8 cellular contexts compared by ENCODE assay signal in the genomic region with DNA sequence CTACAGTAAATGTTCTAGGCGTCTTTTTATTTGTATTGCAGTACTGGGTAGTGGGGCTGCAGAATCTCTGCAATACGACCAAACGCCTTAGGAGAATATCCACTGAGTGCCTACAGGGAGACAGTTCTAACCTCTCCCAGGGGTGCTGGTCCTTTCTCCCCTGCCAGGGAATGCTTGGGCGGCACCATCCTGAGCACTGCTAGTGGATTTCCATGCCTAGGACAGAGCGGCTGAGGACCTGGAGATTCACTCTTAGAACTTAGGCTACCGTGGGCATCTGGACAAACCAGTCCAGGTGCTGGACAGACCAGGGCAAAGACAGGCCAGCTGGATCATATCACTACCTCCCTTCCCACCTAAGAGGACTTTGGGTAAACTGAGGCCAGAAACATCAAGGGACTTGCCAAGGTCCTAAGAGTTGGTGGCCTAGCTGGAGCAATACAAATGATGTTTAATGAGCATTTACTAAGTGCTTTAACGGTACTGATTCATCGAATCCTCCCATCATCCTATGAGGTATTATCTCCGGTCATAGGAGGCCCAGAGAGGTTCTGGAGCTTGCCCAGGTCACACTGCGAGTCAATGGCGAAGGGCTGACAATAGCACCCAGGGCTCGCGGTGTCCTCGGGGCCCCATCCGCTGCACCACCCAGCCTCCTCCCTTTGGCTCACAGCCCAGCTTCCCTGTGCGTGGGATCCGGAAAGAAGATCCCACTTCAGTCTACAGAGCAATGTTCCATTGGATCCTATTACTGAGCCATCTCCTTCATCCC. TPM values are rescaled to one million over a fixed set of nuclear protein-coding genes. Genes with fewer than 3 reads are reported as not detected.
DNase-seq lines count a peak whose midpoint lies in the region; ATAC-seq and TF ChIP-seq lines count a peak whose summit lies in the region.

No MANE protein-coding gene starts in this region.

- TF ChIP-seq CTCF in KMS-11 (conservative IDR thresholded peaks at IDR 0.05; ENCODE audit: low read depth, low read length) (no peak), ascending aorta (IDR thresholded peaks at IDR 0.05) (no peak)

- H3K27me3 ChIP-seq in KMS-11 (ENCODE audit: insufficient read depth, low read depth) (no peaks in the 10 kb centered on the region), ascending aorta (no peaks in the 10 kb centered on the region), iPS-15b (ENCODE audit: control insufficient read depth, insufficient read depth, low read length) (no peaks in the 10 kb centered on the region)

- H3K27ac ChIP-seq in KMS-11: no peak overlapping the region
- peak overlapping the region in 1 of 2 donors; percentile 64 for H3K27ac ChIP-seq in ascending aorta

- H3K36me3 ChIP-seq in KMS-11 (ENCODE audit: insufficient read depth): no peaks in the 10 kb centered on the region
- peaks cover 0 to 3% of the 10 kb centered on the region in 2 donors for H3K36me3 ChIP-seq in ascending aorta
- peaks cover 11% of the 10 kb centered on the region for H3K36me3 ChIP-seq in iPS-15b (ENCODE audit: control insufficient read depth, insufficient read depth, low read length)

- peak overlapping the region; percentile 95 for H2AFZ ChIP-seq in KMS-11 (ENCODE audit: low read depth)

- ATAC-seq in GM19397 (IDR thresholded peaks at IDR 0.05; ENCODE audit: unreplicated experiment): no peak

- H3K9me3 ChIP-seq in ascending aorta (no peaks in the 10 kb centered on the region), iPS-15b (ENCODE audit: control insufficient read depth, insufficient read depth, low read length) (peaks cover 4% of the 10 kb centered on the region)

- H3K4me3 ChIP-seq in KMS-11 (IDR thresholded peaks at IDR 0.05; ENCODE audit: insufficient read depth, low read depth, low read length) (no peak overlapping the region), ascending aorta (peak overlapping the region; percentile 66 to 68), iPS-15b (ENCODE audit: low read depth, low read length) (peak overlapping the region; percentile 80)

- peak; percentile 77 for DNase-seq in NCI-H2196 (lab: John Stamatoyannopoulos, UW; ENCODE audit: unreplicated experiment)
- no peak for DNase-seq in NCI-H2196 treated with DMSO at 0.1 percent for 48 hours (lab: John Stamatoyannopoulos, UW; ENCODE audit: unreplicated experiment)
- peak in 1 of 2 donors; percentile 58 for DNase-seq in ascending aorta (ENCODE audit: low spot score in 2 of 2)
- DNase-seq in stimulated activated CD8-positive, alpha-beta memory T cell treated with anti-CD3 and anti-CD28 coated beads, Interleukin-4, amount 100 ng/mL, for 48 hours: peak; percentile 17
- DNase-seq in D341Med (ENCODE audit: low spot score): no peak

- no peaks in the 10 kb centered on the region for H4K20me1 ChIP-seq in KMS-11 (ENCODE audit: insufficient read depth)

- intact Hi-C loops in ascending aorta (cut with DNase I): no loop called here

- no peaks in the 10 kb centered on the region for H3K79me2 ChIP-seq in KMS-11 (ENCODE audit: insufficient read depth, low read depth)

- H3K4me1 ChIP-seq in KMS-11 (ENCODE audit: low read depth, poor library complexity, severe bottlenecking) (no peaks in the 10 kb centered on the region), ascending aorta (no peaks in the 10 kb centered on the region), iPS-15b (ENCODE audit: control insufficient read depth, insufficient read depth, low read length) (peaks cover 2% of the 10 kb centered on the region)

- H3K4me2 ChIP-seq in KMS-11: peak overlapping the region; percentile 55

- peak overlapping the region; percentile 33; the same call in 1 of the 2 replicates for H3K9ac ChIP-seq in KMS-11
- H3K9ac ChIP-seq in iPS-15b (ENCODE audit: low read depth, low read length): peak overlapping the region; percentile 12

RNA-seq across cellular contexts. Expression of gene TMEM44, which starts 0.8 kb away (rescaled TPM):
- total RNA-seq in ascending aorta: 2.6 TPM

RNA-seq across cellular contexts. Expression of gene LSG1, which starts 39.6 kb away (rescaled TPM):
- total RNA-seq in ascending aorta: 9.4 TPM

RNA-seq across cellular contexts. Expression of gene FAM43A, which starts 53.3 kb away (rescaled TPM):
- 53.9 TPM for total RNA-seq in ascending aorta

Comparison
In these comparisons a context has a peak if more than half of its experiments do, and no peak if none do; other contexts are left out.
1. DNase-seq: peak in NCI-H2196 (single experiment) and stimulated activated CD8-positive, alpha-beta memory T cell treated with anti-CD3 and anti-CD28 coated beads, Interleukin-4, amount 100 ng/mL, for 48 hours (single experiment); none in NCI-H2196 treated with DMSO at 0.1 percent for 48 hours (single experiment) and D341Med (single experiment).